In the genomic region with DNA sequence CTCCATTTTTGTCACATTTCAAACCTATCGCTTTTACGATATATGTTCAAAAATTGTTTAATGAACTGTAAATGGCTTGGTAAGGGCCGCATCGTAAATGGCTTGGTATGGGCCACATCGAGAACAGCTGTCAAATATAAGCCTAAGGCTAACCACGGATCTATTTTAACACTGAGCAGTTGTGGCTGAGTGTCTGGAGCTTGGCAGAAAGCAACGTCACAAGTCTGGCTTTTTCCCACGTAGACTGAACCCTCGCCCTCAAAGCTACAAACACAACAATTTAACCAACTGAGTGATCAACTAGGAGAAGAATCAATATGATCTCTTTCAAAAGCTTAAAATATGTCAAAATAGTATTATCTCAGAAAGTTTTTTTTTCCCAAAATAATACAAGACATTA, we compare ENCODE assay signal across 9 cellular contexts.
DNase-seq lines count a peak whose midpoint lies in the region; ATAC-seq and TF ChIP-seq lines count a peak whose summit lies in the region.
"Had no signal": no experiment of that assay in that cellular context is flagged by ENCODE, and none has a peak within 500 bp of the region (broad histone marks: within the 10 kb centered on the region; RNA-seq: fewer than 3 reads in every experiment).

No MANE protein-coding gene starts in this region.

- no peaks in the 10 kb centered on the region for H3K79me2 ChIP-seq in Karpas-422 (ENCODE audit: low read length)

- no peaks in the 10 kb centered on the region for H3K27me3 ChIP-seq in Karpas-422 (ENCODE audit: low read length)
- H3K27me3 ChIP-seq in adrenal gland, result no peaks in the 10 kb centered on the region
- H3K27me3 ChIP-seq: ovary had no signal

- H3K9me3 ChIP-seq in Karpas-422 (ENCODE audit: low read length) (no peaks in the 10 kb centered on the region), adrenal gland (replicated peaks in 1 of 3) (no peaks in the 10 kb centered on the region)
- H3K9me3 ChIP-seq: ovary had no signal

- TF ChIP-seq POLR2A in adrenal gland (IDR thresholded peaks at IDR 0.05), result no peak

- H3K36me3 Mint-ChIP-seq in activated naive CD8-positive, alpha-beta T cell treated with anti-CD3 and anti-CD28 coated beads, Interleukin-2, amount 50 U/mL, for 24 hours (ENCODE audit: low read depth), result peaks cover 2% of the 10 kb centered on the region
- no peaks in the 10 kb centered on the region for H3K36me3 Mint-ChIP-seq in naive B cell

- no peak for TF ChIP-seq CTCF in adrenal gland (IDR thresholded peaks at IDR 0.05)

- H3K9ac ChIP-seq in Karpas-422 (ENCODE audit: low read length), result no peak overlapping the region

- intact Hi-C loops in adrenal gland (cut with DNase I), result no loop called here

- H3K27ac Mint-ChIP-seq in activated naive CD8-positive, alpha-beta T cell treated with anti-CD3 and anti-CD28 coated beads, Interleukin-2, amount 50 U/mL, for 24 hours, result no peak overlapping the region
- H3K27ac Mint-ChIP-seq in naive B cell, result peak overlapping the region in 4 of 6 donors; percentile 11 to 100 (median 99)

- H3K4me1 ChIP-seq in Karpas-422 (ENCODE audit: low read length) (peaks cover 11% of the 10 kb centered on the region), adrenal gland (replicated peaks in 1 of 2) (peaks cover 5 to 16% of the 10 kb centered on the region in 2 donors)

- no peaks in the 10 kb centered on the region for H3K9me3 Mint-ChIP-seq in activated naive CD8-positive, alpha-beta T cell treated with anti-CD3 and anti-CD28 coated beads, Interleukin-2, amount 50 U/mL, for 24 hours
- H3K9me3 Mint-ChIP-seq in naive B cell, result peaks cover 0 to 22% (median 10%) of the 10 kb centered on the region in 7 donors

- peak overlapping the region; percentile 97 for H3K4me2 ChIP-seq in Karpas-422 (ENCODE audit: low read depth, low read length, poor library complexity, severe bottlenecking)

- H3K27ac ChIP-seq in Karpas-422 (ENCODE audit: low read length) (no peak overlapping the region), adrenal gland (no peak overlapping the region)
- H3K27ac ChIP-seq: ovary had no signal

- peak overlapping the region; percentile 90 for H3K4me3 Mint-ChIP-seq in activated naive CD8-positive, alpha-beta T cell treated with anti-CD3 and anti-CD28 coated beads, Interleukin-2, amount 50 U/mL, for 24 hours
- H3K4me3 Mint-ChIP-seq in naive B cell, result peak overlapping the region in 7 of 8 donors; percentile 83 to 100 (median 98)

- no peaks in the 10 kb centered on the region for H3K9me2 ChIP-seq in Karpas-422 (replicated peaks; ENCODE audit: insufficient read depth, low read length)

- DNase-seq in DMS 273 (lab: John Stamatoyannopoulos, UW; ENCODE audit: unreplicated experiment) (peak; percentile 47), Karpas-422 (no peak), naive B cell (no peak), adrenal gland (no peak)
- DNase-seq in activated naive CD8-positive, alpha-beta T cell treated with anti-CD3 and anti-CD28 coated beads, Interleukin-2, amount 50 U/mL, for 24 hours, result no peak
- no peak for DNase-seq in stimulated activated naive CD4-positive, alpha-beta T cell treated with Interleukin-2 at 50 U/mL for 16 hours (lab: John Stamatoyannopoulos, UW)

- H2AFZ ChIP-seq in Karpas-422 (ENCODE audit: low read length), result no peak overlapping the region

- H4K20me1 ChIP-seq in Karpas-422 (ENCODE audit: insufficient read depth, low read depth, low read length), result no peaks in the 10 kb centered on the region

- ATAC-seq in activated naive CD8-positive, alpha-beta T cell treated with anti-CD3 and anti-CD28 coated beads, Interleukin-2, amount 50 U/mL, for 24 hours, result no peak
- no peak for ATAC-seq in naive B cell (ENCODE audit: low read depth in 2 of 2)
- no peak for ATAC-seq in GM18873 (IDR thresholded peaks at IDR 0.05; ENCODE audit: low FRiP score, unreplicated experiment)
- no peak for ATAC-seq in HG03354 (IDR thresholded peaks at IDR 0.05; ENCODE audit: poor library complexity, severe bottlenecking, unreplicated experiment)

- H3K36me3 ChIP-seq in Karpas-422 (ENCODE audit: insufficient read depth, low read length), result no peaks in the 10 kb centered on the region
- no peaks in the 10 kb centered on the region for H3K36me3 ChIP-seq in adrenal gland (replicated peaks in 1 of 2)
- H3K36me3 ChIP-seq: ovary had no signal

- H3K27me3 Mint-ChIP-seq in activated naive CD8-positive, alpha-beta T cell treated with anti-CD3 and anti-CD28 coated beads, Interleukin-2, amount 50 U/mL, for 24 hours, result peaks cover 14% of the 10 kb centered on the region
- peaks cover 4 to 16% (median 16%) of the 10 kb centered on the region in 3 donors for H3K27me3 Mint-ChIP-seq in naive B cell

- peaks cover 26% of the 10 kb centered on the region for H3K4me1 Mint-ChIP-seq in activated naive CD8-positive, alpha-beta T cell treated with anti-CD3 and anti-CD28 coated beads, Interleukin-2, amount 50 U/mL, for 24 hours
- peaks cover 6 to 22% (median 15%) of the 10 kb centered on the region in 3 donors for H3K4me1 Mint-ChIP-seq in naive B cell

- H3K4me3 ChIP-seq in Karpas-422 (ENCODE audit: low read length), result peak overlapping the region; percentile 63; the same call in 1 of the 2 replicates
- H3K4me3 ChIP-seq in adrenal gland, result no peak overlapping the region

- WGBS in adrenal gland, 4 donors, result 55 to 63% (median 61%) methylated on average over 9 of the region's 9 CpGs
